2 cellular contexts compared by ENCODE assay signal in genomic region chr12:120377611-120378010, GRCh38.
A peak's percentile ranks its signal among the peaks of the same experiment; 100 is the strongest.
TF ChIP-seq lines count a peak whose summit lies in the region.

No MANE protein-coding gene starts in this region.

TF ChIP-seq in GM23338, 12 proteins besides CTCF, POLR2A, EP300 and RAD21:
- TF ChIP-seq CREB1 (CRISPR knock-in tag; IDR thresholded peaks at IDR 0.05; ENCODE audit: low read depth) (no peak), NANOG (IDR thresholded peaks at IDR 0.05; ENCODE audit: borderline replicate concordance) (no peak), ZNF114 (CRISPR knock-in tag; IDR thresholded peaks at IDR 0.05) (no peak), EZH2 (IDR thresholded peaks at IDR 0.05; ENCODE audit: low read depth, unreplicated experiment) (no peak), STAT1 (IDR thresholded peaks at IDR 0.05; ENCODE audit: unreplicated experiment) (no peak), EZH2phosphoT487 (IDR thresholded peaks at IDR 0.05; ENCODE audit: unreplicated experiment) (no peak), POLR2AphosphoS5 (IDR thresholded peaks at IDR 0.05; ENCODE audit: low read depth) (no peak), ZNF462 (CRISPR knock-in tag; IDR thresholded peaks at IDR 0.05) (no peak), REST (IDR thresholded peaks at IDR 0.05; ENCODE audit: unreplicated experiment) (no peak), ZNF331 (CRISPR knock-in tag; IDR thresholded peaks at IDR 0.05; ENCODE audit: low read depth) (no peak), JUNB (IDR thresholded peaks at IDR 0.05; ENCODE audit: unreplicated experiment) (no peak), ETS1 (IDR thresholded peaks at IDR 0.05) (no peak)

TF ChIP-seq in K562, 482 proteins besides CTCF, POLR2A, EP300 and RAD21:
- TF ChIP-seq ZNF740 (CRISPR knock-in tag; IDR thresholded peaks at IDR 0.05): no peak
- TF ChIP-seq ZNF740 (tag; IDR thresholded peaks at IDR 0.05): no peak
- no peak for TF ChIP-seq TRIM25 (IDR thresholded peaks at IDR 0.05; ENCODE audit: borderline replicate concordance)
- peak; percentile 62; the same call in 1 of the 2 replicates for TF ChIP-seq ZBTB17 (CRISPR knock-in tag; IDR thresholded peaks at IDR 0.05)
- TF ChIP-seq PTRF (tag; IDR thresholded peaks at IDR 0.05): no peak
- peak in 1 of 2 experiments; percentile 77; a peak in 2 of 4 replicates for TF ChIP-seq MLLT1 (IDR thresholded peaks at IDR 0.05)
- TF ChIP-seq BHLHE40 (IDR thresholded peaks at IDR 0.05; ENCODE audit: low read length): no peak
- TF ChIP-seq MXD1 (CRISPR knock-in tag; IDR thresholded peaks at IDR 0.05; ENCODE audit: borderline replicate concordance, poor library complexity, severe bottlenecking): no peak
- TF ChIP-seq PTTG1 (tag; IDR thresholded peaks at IDR 0.05; ENCODE audit: low read depth): no peak
